ENCODE assay signal across 2 cellular contexts in genomic region chr17:38296834-38297517, GRCh38.
TF ChIP-seq lines count a peak whose summit lies in the region.

Gene MRPL45 (plus strand): TSS chr17:38297168. CDS start chr17:38297184, 16 bp downstream.

TF ChIP-seq in IMR-90, 13 proteins besides CTCF, POLR2A, EP300 and RAD21:
- peak; percentile 96 for TF ChIP-seq BHLHE40 (IDR thresholded peaks at IDR 0.05; ENCODE audit: low read depth, low read length)
- TF ChIP-seq USF2 (IDR thresholded peaks at IDR 0.05; ENCODE audit: low read depth, low read length), result peak; percentile 80
- TF ChIP-seq MAZ (IDR thresholded peaks at IDR 0.05; ENCODE audit: borderline replicate concordance, low read depth, low read length), result peak; percentile 75; the same call in 1 of the 2 replicates
- TF ChIP-seq MXI1 (IDR thresholded peaks at IDR 0.05; ENCODE audit: borderline replicate concordance, low read depth, low read length), result peak; percentile 82; the same call in 1 of the 2 replicates

TF ChIP-seq in endothelial cell of umbilical vein, 7 proteins besides CTCF, POLR2A, EP300 and RAD21:
- TF ChIP-seq MYC (IDR thresholded peaks at IDR 0.05; ENCODE audit: low read depth, low read length) (peak; percentile 70), MAX (IDR thresholded peaks at IDR 0.05; ENCODE audit: insufficient read depth, insufficient read length) (peak; percentile 96)
